Comparison of ENCODE assay signal across 8 cellular contexts in genomic region chr16:8173111-8173644, GRCh38.
DNase-seq lines count a peak whose midpoint lies in the region; TF ChIP-seq lines count a peak whose summit lies in the region.

No MANE protein-coding gene starts in this region.

- H3K27ac ChIP-seq in MM.1S (ENCODE audit: low read length) = no peak overlapping the region
- no peak overlapping the region for H3K27ac ChIP-seq in endodermal cell (ENCODE audit: low read depth, low read length)

- no peaks in the 10 kb centered on the region for H3F3A ChIP-seq in MM.1S (ENCODE audit: insufficient read depth, low read length)

- H3K9ac ChIP-seq in MM.1S (ENCODE audit: low read length) (no peak overlapping the region), endodermal cell (ENCODE audit: extremely low read depth, low read length, poor library complexity, severe bottlenecking) (no peak overlapping the region)

- H4K20me1 ChIP-seq in MM.1S (ENCODE audit: insufficient read depth, low read length) = no peaks in the 10 kb centered on the region

- H3K36me3 ChIP-seq in MM.1S (replicated peaks; ENCODE audit: insufficient read depth, low read length) = no peaks in the 10 kb centered on the region
- H3K36me3 ChIP-seq in endodermal cell (ENCODE audit: control insufficient read depth, insufficient read depth, low read length) = no peaks in the 10 kb centered on the region

- H3K4me1 ChIP-seq in MM.1S (ENCODE audit: low read length) = no peaks in the 10 kb centered on the region
- H3K4me1 ChIP-seq in endodermal cell (ENCODE audit: control insufficient read depth, insufficient read depth, low read length) = peaks cover 1% of the 10 kb centered on the region

- H3K4me1 Mint-ChIP-seq in endodermal cell = peaks cover 2% of the 10 kb centered on the region
- no peaks in the 10 kb centered on the region for H3K4me1 Mint-ChIP-seq in mesothelial cell of epicardium
- no peaks in the 10 kb centered on the region for H3K4me1 Mint-ChIP-seq in type B pancreatic cell (ENCODE audit: unreplicated experiment)

- H3K9me3 ChIP-seq in MM.1S (replicated peaks; ENCODE audit: insufficient read depth, low read length) = no peaks in the 10 kb centered on the region
- no peaks in the 10 kb centered on the region for H3K9me3 ChIP-seq in endodermal cell (ENCODE audit: control insufficient read depth, low read length)

- H3K9me3 Mint-ChIP-seq in endodermal cell = no peaks in the 10 kb centered on the region
- H3K9me3 Mint-ChIP-seq in mesothelial cell of epicardium = no peaks in the 10 kb centered on the region
- H3K9me3 Mint-ChIP-seq in type B pancreatic cell = no peaks in the 10 kb centered on the region

- H3K36me3 Mint-ChIP-seq in endodermal cell (ENCODE audit: low read depth) (no peaks in the 10 kb centered on the region), mesothelial cell of epicardium (no peaks in the 10 kb centered on the region), type B pancreatic cell (no peaks in the 10 kb centered on the region)

- 32 to 34% methylated on average over 15 of the region's 16 CpGs for WGBS in endodermal cell (ENCODE audit: insufficient coverage in 1 of 2, insufficient read length in 1 of 2), 2 experiments

- peak; percentile 65 for DNase-seq in A172 (ENCODE audit: low spot score)
- peak; percentile 19 for DNase-seq in GM10266 (ENCODE audit: extremely low spot score)
- DNase-seq in MM.1S = peak; percentile 28
- peak; percentile 9 for DNase-seq in SIG-M5 (lab: John Stamatoyannopoulos, UW)
- peak; percentile 92 for DNase-seq in endodermal cell
- DNase-seq in mesothelial cell of epicardium (ENCODE audit: low spot score in 2 of 2, unreplicated experiment in 2 of 2) = peak; percentile 54 to 75
- DNase-seq in type B pancreatic cell (ENCODE audit: extremely low spot score, unreplicated experiment) = peak; percentile 75
- DNase-seq in NCI-H128 (lab: John Stamatoyannopoulos, UW; ENCODE audit: unreplicated experiment) = no peak

- no peaks in the 10 kb centered on the region for H3K9me2 ChIP-seq in MM.1S (replicated peaks; ENCODE audit: insufficient read depth, low read length)

- no peak overlapping the region for H3K4me3 Mint-ChIP-seq in endodermal cell
- H3K4me3 Mint-ChIP-seq in mesothelial cell of epicardium = no peak overlapping the region
- H3K4me3 Mint-ChIP-seq in type B pancreatic cell = no peak overlapping the region

- peak; percentile 64 for TF ChIP-seq CTCF in GM10266 (IDR thresholded peaks at IDR 0.05; ENCODE audit: control insufficient read depth, insufficient read depth, low read depth, missing control alignments)
- peak; percentile 66 for TF ChIP-seq CTCF in MM.1S (IDR thresholded peaks at IDR 0.05; ENCODE audit: low read length)
- peak; percentile 99 for TF ChIP-seq CTCF in endodermal cell (conservative IDR thresholded peaks at IDR 0.05)
- TF ChIP-seq CTCF in mesothelial cell of epicardium (IDR thresholded peaks at IDR 0.05; ENCODE audit: unreplicated experiment) = peak; percentile 91
- peak; percentile 99 for TF ChIP-seq CTCF in type B pancreatic cell (conservative IDR thresholded peaks at IDR 0.05)

- H3K27ac Mint-ChIP-seq in endodermal cell = no peak overlapping the region
- no peak overlapping the region for H3K27ac Mint-ChIP-seq in mesothelial cell of epicardium
- H3K27ac Mint-ChIP-seq in type B pancreatic cell = no peak overlapping the region

- H3K27me3 Mint-ChIP-seq in endodermal cell (ENCODE audit: insufficient read depth) (peaks cover 3% of the 10 kb centered on the region), mesothelial cell of epicardium (ENCODE audit: low read depth) (peaks cover 27% of the 10 kb centered on the region), type B pancreatic cell (peaks cover 27% of the 10 kb centered on the region)

- H3K4me2 ChIP-seq in MM.1S (ENCODE audit: low read depth, low read length) = no peak overlapping the region

- H2AFZ ChIP-seq in MM.1S (ENCODE audit: low read length) = no peak overlapping the region

- H3K27me3 ChIP-seq in MM.1S (replicated peaks; ENCODE audit: insufficient read depth, low read length) (no peaks in the 10 kb centered on the region), endodermal cell (ENCODE audit: control insufficient read depth, insufficient read depth, low read length, poor library complexity, severe bottlenecking) (no peaks in the 10 kb centered on the region)

- H3K4me3 ChIP-seq in MM.1S (ENCODE audit: low read length) (no peak overlapping the region), endodermal cell (ENCODE audit: low read length) (no peak overlapping the region)

- no peaks in the 10 kb centered on the region for H3K79me2 ChIP-seq in MM.1S (ENCODE audit: low read length)
